15 cellular contexts compared by ENCODE assay signal in genomic region chr12:112175361-112176155, GRCh38.
"Had no signal": no experiment of that assay in that cellular context is flagged by ENCODE, and none has a peak within 500 bp of the region (broad histone marks: within the 10 kb centered on the region; RNA-seq: fewer than 3 reads in every experiment).

No MANE protein-coding gene starts in this region.

- H3K27me3 ChIP-seq: ovary, suprapubic skin, upper lobe of left lung had no signal

- H3K9me3 Mint-ChIP-seq: activated T-helper 17 cell treated with anti-CD3 and anti-CD28 coated beads, Interleukin-2, amount 50 U/mL, for 72 hours; stimulated activated memory B cell treated with anti-CD40 and anti-IgM and Interleukin-4, amounts not matched to agents 10 μg/mL and 1 μg/mL and 100 μg/mL, for 72 hours had no signal

- H3K27ac ChIP-seq: coronary artery, epithelial cell of prostate, ovary, suprapubic skin, upper lobe of left lung had no signal

- H3K9me3 ChIP-seq: ovary, suprapubic skin, upper lobe of left lung had no signal

- H3K4me1 Mint-ChIP-seq: activated T-helper 17 cell treated with anti-CD3 and anti-CD28 coated beads, Interleukin-2, amount 50 U/mL, for 72 hours had no signal

- H3K36me3 ChIP-seq: ovary had no signal

- H3K27me3 Mint-ChIP-seq: activated T-helper 17 cell treated with anti-CD3 and anti-CD28 coated beads, Interleukin-2, amount 50 U/mL, for 72 hours; stimulated activated memory B cell treated with anti-CD40 and anti-IgM and Interleukin-4, amounts not matched to agents 10 μg/mL and 1 μg/mL and 100 μg/mL, for 72 hours had no signal

- H3K4me1 ChIP-seq: suprapubic skin, upper lobe of left lung had no signal

- H3K4me3 Mint-ChIP-seq: activated T-helper 17 cell treated with anti-CD3 and anti-CD28 coated beads, Interleukin-2, amount 50 U/mL, for 72 hours; stimulated activated memory B cell treated with anti-CD40 and anti-IgM and Interleukin-4, amounts not matched to agents 10 μg/mL and 1 μg/mL and 100 μg/mL, for 72 hours had no signal

- H3K27ac Mint-ChIP-seq: stimulated activated memory B cell treated with anti-CD40 and anti-IgM and Interleukin-4, amounts not matched to agents 10 μg/mL and 1 μg/mL and 100 μg/mL, for 72 hours had no signal

- DNase-seq: activated CD4-positive, alpha-beta T cell treated with anti-CD3 and anti-CD28 coated beads for 4 hours; activated naive CD4-positive, alpha-beta T cell treated with Interleukin-2 at 50 U/mL for 16 hours; effector CD4-positive, alpha-beta T cell; foreskin melanocyte; midbrain; ovary; SIG-M5; stimulated activated CD4-positive, alpha-beta T cell treated with anti-CD3 and anti-CD28 coated beads, Interleukin-12 subunit alpha, Interleukin-12 subunit beta, amount 100 ng/mL, for 4 hours; upper lobe of left lung had no signal

- H3K4me3 ChIP-seq: coronary artery, lung, ovary, suprapubic skin, upper lobe of left lung had no signal

- ATAC-seq: activated T-helper 17 cell treated with anti-CD3 and anti-CD28 coated beads, Interleukin-2, amount 50 U/mL, for 72 hours; stimulated activated memory B cell treated with anti-CD40 and anti-IgM and Interleukin-4, amounts not matched to agents 10 μg/mL and 1 μg/mL and 100 μg/mL, for 72 hours had no signal
